16 cellular contexts compared by ENCODE assay signal in genomic region chr2:85468096-85468703, GRCh38. TPM values are rescaled to one million over a fixed set of nuclear protein-coding genes. Genes with fewer than 3 reads are reported as not detected.
A peak's percentile ranks its signal among the peaks of the same experiment; 100 is the strongest.
DNase-seq lines count a peak whose midpoint lies in the region; ATAC-seq, FAIRE-seq and TF ChIP-seq lines count a peak whose summit lies in the region.
"Had no signal": no experiment of that assay in that cellular context is flagged by ENCODE, and none has a peak within 500 bp of the region (broad histone marks: within the 10 kb centered on the region; RNA-seq: fewer than 3 reads in every experiment).

No MANE protein-coding gene starts in this region.

- H3K36me3 ChIP-seq in IMR-90 (ENCODE audit: control insufficient read depth, insufficient read depth, low read length), result no peaks in the 10 kb centered on the region
- H3K36me3 ChIP-seq in K562 (ENCODE audit: control insufficient read depth, insufficient read depth, low read length), result no peaks in the 10 kb centered on the region
- no peaks in the 10 kb centered on the region for H3K36me3 ChIP-seq in HepG2 (replicated peaks in 1 of 2; ENCODE audit: control insufficient read depth in 1 of 2, insufficient read depth in 2 of 2, low read length in 2 of 2)
- H3K36me3 ChIP-seq in stomach, result no peaks in the 10 kb centered on the region
- H3K36me3 ChIP-seq: vagina had no signal

- TF ChIP-seq POLR2A in IMR-90 (IDR thresholded peaks at IDR 0.05; ENCODE audit: low read depth, low read length) (no peak), K562 (conservative IDR thresholded peaks at IDR 0.05) (no peak), HepG2 (IDR thresholded peaks at IDR 0.05; ENCODE audit: insufficient read depth in 1 of 2, low read depth in 2 of 2, low read length in 2 of 2) (no peak), stomach (IDR thresholded peaks at IDR 0.05) (no peak)

- H3K27ac ChIP-seq in IMR-90 (ENCODE audit: insufficient read depth, low read length) (no peak overlapping the region), K562 (ENCODE audit: extremely low read depth, low read depth, low read length) (peak overlapping the region; percentile 31; the same call in 2 of the 3 replicates), HepG2 (ENCODE audit: extremely low read length, insufficient read depth, low read length) (peak overlapping the region; percentile 70), stomach (peak overlapping the region; percentile 57 to 72 (median 66))
- H3K27ac ChIP-seq: vagina had no signal

- peaks cover 4% of the 10 kb centered on the region; the same call in 1 of the 2 replicates for H3K9me1 ChIP-seq in IMR-90 (ENCODE audit: insufficient read depth, low read length)
- no peaks in the 10 kb centered on the region for H3K9me1 ChIP-seq in K562 (ENCODE audit: control insufficient read depth, insufficient read depth, low read length)

- H3K4me1 ChIP-seq in IMR-90 (ENCODE audit: control insufficient read depth, insufficient read depth, low read length) (peaks cover 6% of the 10 kb centered on the region; the same call in 1 of the 2 replicates), K562 (replicated peaks in 1 of 2; ENCODE audit: control insufficient read depth in 2 of 2, insufficient read depth in 2 of 2, low read length in 2 of 2) (peaks cover 5 to 12% of the 10 kb centered on the region in 2 experiments; a peak in 4 of 5 replicates), HepG2 (ENCODE audit: insufficient read depth, low read length) (peaks cover 61% of the 10 kb centered on the region), stomach (peaks cover 16 to 39% (median 34%) of the 10 kb centered on the region in 4 donors)

- CTCF ChIA-PET in IMR-90 (lab: Yijun Ruan, JAX), result no interaction called here
- CTCF ChIA-PET in K562 (lab: Yijun Ruan, JAX; ENCODE audit: low intra/inter-chr PET ratio), result no interaction called here
- CTCF ChIA-PET in HepG2 (lab: Yijun Ruan, JAX; ENCODE audit: low intra/inter-chr PET ratio, low total read pairs), result no interaction called here

- no peak overlapping the region for H2AK9ac ChIP-seq in IMR-90 (replicated peaks; ENCODE audit: low read depth, low read length, poor library complexity)

- peak overlapping the region; percentile 40; the same call in 1 of the 3 replicates for H2BK15ac ChIP-seq in IMR-90 (ENCODE audit: low read depth, low read length)

- no peak overlapping the region for H3K9ac ChIP-seq in IMR-90 (ENCODE audit: low read depth, low read length)
- peak overlapping the region; percentile 4 to 72; a peak in 1 of 4 replicates for H3K9ac ChIP-seq in K562 (ENCODE audit: insufficient read depth in 1 of 2, low read depth in 2 of 2, low read length in 2 of 2)
- H3K9ac ChIP-seq in HepG2 (ENCODE audit: insufficient read depth, low read depth, low read length), result peak overlapping the region; percentile 62

- in situ Hi-C loops in IMR-90 (cut with MboI; ENCODE audit: low sequenced_read_pairs), result no loop called here
- in situ Hi-C loops in K562 (cut with MboI), result no loop called here
- in situ Hi-C loops in HepG2 (cut with HindIII; ENCODE audit: extremely low pct_ligation_motif_present, low pct_unique_long_range_greater_than_20kb), result loop anchor here (5.0 kb wide), 1 partner anchor 46 kb away; no protein-coding TSS in a partner anchor

- peak overlapping the region; percentile 20; the same call in 1 of the 2 replicates for H3K18ac ChIP-seq in IMR-90 (ENCODE audit: low read depth, low read length)

- H3K27me3 ChIP-seq in IMR-90 (ENCODE audit: control insufficient read depth, insufficient read depth, low read length), result no peaks in the 10 kb centered on the region
- no peaks in the 10 kb centered on the region for H3K27me3 ChIP-seq in K562 (ENCODE audit: control insufficient read depth in 2 of 2, insufficient read depth in 2 of 2, low read length in 2 of 2)
- H3K27me3 ChIP-seq in HepG2 (ENCODE audit: control insufficient read depth in 1 of 2, insufficient read depth in 2 of 2, low read length in 2 of 2), result no peaks in the 10 kb centered on the region
- no peaks in the 10 kb centered on the region for H3K27me3 ChIP-seq in stomach
- H3K27me3 ChIP-seq: vagina had no signal

- no peak overlapping the region for H3K23ac ChIP-seq in IMR-90 (ENCODE audit: low read depth, low read length)

- TF ChIP-seq CTCF in IMR-90 (conservative IDR thresholded peaks at IDR 0.05; ENCODE audit: low read depth, low read length), result no peak
- TF ChIP-seq CTCF in K562 (IDR thresholded peaks at IDR 0.05 in 2 of 3, conservative IDR thresholded peaks at IDR 0.05 in 1 of 3; ENCODE audit: insufficient read depth in 2 of 3, low read depth in 1 of 3, low read length in 3 of 3), result no peak
- no peak for TF ChIP-seq CTCF in HepG2 (CRISPR knock-in tag; IDR thresholded peaks at IDR 0.05)
- TF ChIP-seq CTCF in stomach (IDR thresholded peaks at IDR 0.05), result no peak

- TF ChIP-seq RAD21 in IMR-90 (IDR thresholded peaks at IDR 0.05; ENCODE audit: low read length) (no peak), K562 (CRISPR knock-in tag; conservative IDR thresholded peaks at IDR 0.05 in 1 of 2, IDR thresholded peaks at IDR 0.05 in 1 of 2) (no peak), HepG2 (CRISPR knock-in tag; IDR thresholded peaks at IDR 0.05) (no peak)

- peak overlapping the region; percentile 35; the same call in 1 of the 2 replicates for H3K14ac ChIP-seq in IMR-90 (replicated peaks; ENCODE audit: low read depth, low read length)

- H4K5ac ChIP-seq in IMR-90 (ENCODE audit: low read depth, low read length), result no peak overlapping the region; the same call in 1 of the 2 replicates

- no peak for FAIRE-seq in K562 (lab: Jason Lieb, UNC)
- FAIRE-seq in HepG2 (lab: Jason Lieb, UNC), result no peak
- FAIRE-seq: islet of Langerhans had no signal

- 0 out of 2 replicates have a peak overlapping the region, but pooled peaks have one; percentile 22 for H4K91ac ChIP-seq in IMR-90 (ENCODE audit: insufficient read depth, low read depth, low read length)

- H3K56ac ChIP-seq in IMR-90 (ENCODE audit: extremely low read depth, insufficient read depth, low read length), result no peak overlapping the region

- H2BK20ac ChIP-seq in IMR-90 (ENCODE audit: low read depth, low read length), result peak overlapping the region; percentile 23; the same call in 1 of the 2 replicates

- H3K4me2 ChIP-seq in IMR-90 (ENCODE audit: low read depth, low read length) (no peak overlapping the region), K562 (ENCODE audit: insufficient read depth, low read length) (peak overlapping the region; percentile 45; the same call in 1 of the 2 replicates), HepG2 (ENCODE audit: low read depth, low read length) (peak overlapping the region; percentile 70)

- no peak for TF ChIP-seq EP300 in K562 (IDR thresholded peaks at IDR 0.05; ENCODE audit: low read length)
- TF ChIP-seq EP300 in HepG2 (IDR thresholded peaks at IDR 0.05; ENCODE audit: low read depth in 2 of 2, low read length in 2 of 2), result no peak
- no peak for TF ChIP-seq EP300 in HepG2 (CRISPR knock-in tag; IDR thresholded peaks at IDR 0.05; ENCODE audit: borderline replicate concordance)
- no peak for TF ChIP-seq EP300 in stomach (IDR thresholded peaks at IDR 0.05)

- H3K79me2 ChIP-seq in K562 (ENCODE audit: control insufficient read depth, insufficient read depth, low read length) (no peaks in the 10 kb centered on the region), HepG2 (ENCODE audit: insufficient read depth, low read length) (no peaks in the 10 kb centered on the region)

- H2BK120ac ChIP-seq in IMR-90 (ENCODE audit: low read depth, low read length), result peak overlapping the region; percentile 60

- no peak overlapping the region for H2BK5ac ChIP-seq in IMR-90 (ENCODE audit: low read depth, low read length, poor library complexity, severe bottlenecking)

- no TSS peak for BruUV-seq in IMR-90 (replicated peaks; lab: Mats Ljungman, UMichigan)
- BruUV-seq in K562 (replicated peaks; lab: Mats Ljungman, UMichigan), result no TSS peak
- BruUV-seq in HepG2 (replicated peaks; lab: Mats Ljungman, UMichigan), result TSS peak; percentile 68

- no peak overlapping the region; the same call in 1 of the 2 replicates for H2AK5ac ChIP-seq in IMR-90 (ENCODE audit: low read depth, low read length)

- ATAC-seq in IMR-90 (ENCODE audit: low read depth), result no peak; the same call in 1 of the 2 replicates
- ATAC-seq in K562, result peak; percentile 33
- ATAC-seq in HepG2, result peak; percentile 8
- ATAC-seq: effector memory CD8-positive, alpha-beta T cell had no signal

- no peaks in the 10 kb centered on the region for H3K9me3 ChIP-seq in IMR-90 (ENCODE audit: control insufficient read depth, insufficient read depth, low read length)
- no peaks in the 10 kb centered on the region for H3K9me3 ChIP-seq in K562 (replicated peaks; ENCODE audit: control insufficient read depth, insufficient read depth, low read depth, low read length)
- no peaks in the 10 kb centered on the region for H3K9me3 ChIP-seq in HepG2 (ENCODE audit: low read length)
- H3K9me3 ChIP-seq in stomach, result no peaks in the 10 kb centered on the region
- H3K9me3 ChIP-seq: vagina had no signal

- H3K79me1 ChIP-seq in IMR-90 (ENCODE audit: low read depth in 1 of 2, low read length in 2 of 2), result no peaks in the 10 kb centered on the region

- POLR2A ChIA-PET in IMR-90 (lab: Charles Lee; ENCODE audit: unreplicated experiment) (no interaction called here), K562 (lab: Yijun Ruan, JAX) (interaction anchor here (0.7 to 2.5 kb wide), 10 partner anchors 10 to 498 kb away, joined by 3 to 13 read pairs (median 4); partner anchors contain the start of genes MAT2A and RETSAT), HepG2 (lab: Yijun Ruan, JAX) (interaction anchor here (0.6 to 5.7 kb wide), 20 partner anchors 9 to 304 kb away, joined by 3 to 109 read pairs (median 4); partner anchors contain the start of genes C2orf68, ELMOD3, GGCX and MAT2A)

- no peaks in the 10 kb centered on the region for H4K20me1 ChIP-seq in IMR-90 (ENCODE audit: insufficient read depth, low read length)
- no peaks in the 10 kb centered on the region for H4K20me1 ChIP-seq in K562 (replicated peaks; ENCODE audit: control insufficient read depth, insufficient read depth, low read length)
- no peaks in the 10 kb centered on the region for H4K20me1 ChIP-seq in HepG2 (ENCODE audit: insufficient read depth, low read length)

- H4K8ac ChIP-seq in IMR-90 (ENCODE audit: low read depth in 2 of 2, low read length in 2 of 2), result peak overlapping the region in 1 of 2 experiments; percentile 57; a peak in 2 of 4 replicates

- H3K4me3 ChIP-seq in IMR-90 (ENCODE audit: insufficient read depth, low read depth, low read length) (no peak overlapping the region), K562 (no peak overlapping the region), HepG2 (replicated peaks in 1 of 3; ENCODE audit: insufficient read depth in 1 of 3, low read depth in 2 of 3, low read length in 3 of 3) (peak overlapping the region; percentile 14 to 44 (median 29); a peak in 5 of 6 replicates), stomach (no peak overlapping the region)
- H3K4me3 ChIP-seq: vagina had no signal

- DNase-seq in IMR-90 (no peak), K562 (ENCODE audit: extremely low read depth in 1 of 4, low spot score in 3 of 4) (peak in 3 of 4 experiments; percentile 10 to 21 (median 19)), HepG2 (ENCODE audit: low spot score) (peak; percentile 44), stomach (no peak), amygdala (lab: John Stamatoyannopoulos, UW) (no peak), NCI-H1436 treated with DMSO at 0.1 percent for 48 hours (lab: John Stamatoyannopoulos, UW) (no peak)
- DNase-seq in effector CD8-positive, alpha-beta T cell (lab: John Stamatoyannopoulos, UW), result no peak
- DNase-seq: activated effector memory CD4-positive, alpha-beta T cell treated with anti-CD3 and anti-CD28 coated beads, Interleukin-2, amount 50 U/mL, for 16 hours; CD4-positive, CD25-positive, alpha-beta regulatory T cell; effector memory CD8-positive, alpha-beta T cell; naive B cell; NCI-H2029; stimulated activated CD4-positive, alpha-beta T cell treated with anti-CD3 and anti-CD28 coated beads, Interleukin-4, amount 100 ng/mL, for 24 hours had no signal

- H3K4ac ChIP-seq in IMR-90 (ENCODE audit: low read depth, low read length), result peak overlapping the region; percentile 50

- H2AFZ ChIP-seq in IMR-90 (replicated peaks; ENCODE audit: low read length, poor library complexity) (peak overlapping the region; percentile 78), K562 (ENCODE audit: low read depth, low read length) (peak overlapping the region; percentile 63), HepG2 (ENCODE audit: low read length) (peak overlapping the region; percentile 62)

- no CpG with 5 or more reads among the region's 8 CpGs for WGBS in IMR-90 (ENCODE audit: extremely low coverage in 2 of 2, insufficient read length in 1 of 2), 2 experiments
- WGBS in K562 (ENCODE audit: insufficient coverage, low coverage, missing lambda C conversion rate), result 69% methylated on average over 8 of the region's 8 CpGs
- 42% methylated on average over 8 of the region's 8 CpGs for WGBS in HepG2 (ENCODE audit: low lambda C conversion rate)
- WGBS in stomach, 5 donors, result 64 to 76% (median 65%) methylated on average over 8 of the region's 8 CpGs

- dilution Hi-C loops in IMR-90 (cut with HindIII; ENCODE audit: low sequenced_read_pairs, unreplicated experiment), result no loop called here

- intact Hi-C loops in IMR-90 (cut with micrococcal nuclease) (no loop called here), K562 (cut with micrococcal nuclease) (loop anchor here (2.0 kb wide), 1 partner anchor 71 kb away; the partner anchor contains the start of gene MAT2A), HepG2 (cut with micrococcal nuclease; ENCODE audit: unreplicated experiment) (loop anchor here (1.0 to 5.0 kb wide), 2 partner anchors 34 to 47 kb away; no protein-coding TSS in a partner anchor), stomach (cut with DNase I; ENCODE audit: low total_unique reads) (no loop called here)

RNA-seq across cellular contexts. Expression of gene SH2D6, which starts 49.7 kb away (rescaled TPM):
- total RNA-seq in IMR-90 (2012; rRNA removed) (0.36 TPM in 1 of 2 replicates, not detected in the other), K562 (2014; rRNA removed) (0.20 TPM in 1 of 2 replicates, not detected in the other), K562 (2014; rRNA removed; fragmentation: Illumina TruSeq; extraction: Trizol) (0.76 TPM in 1 of 2 replicates, not detected in the other), K562 (2015; rRNA removed; fragmentation: Illumina TruSeq; extraction: Trizol) (0.14 TPM in 1 of 2 replicates, not detected in the other), K562 (2021) (0.33 and 0.36 TPM in 2 replicates), HepG2 (2016; rRNA removed; fragmentation: Illumina TruSeq; extraction: Trizol) (0.11 and 0.29 TPM in 2 replicates), stomach (10 to 100 TPM in 2 of 5 donors, 1 to 10 TPM in 1, not detected in 2; 2.2 to 14.5 (median 13.4) TPM)
- polyA plus RNA-seq in IMR-90 (2012; rRNA removed) (0.32 and 0.37 TPM in 2 replicates), K562 (2011; rRNA removed) (0.34 and 0.46 TPM in 2 replicates), K562 (2014; fragmentation: Illumina TruSeq; extraction: Trizol) (not detected in 2 replicates), K562 (2014; fragmentation: Nextera tagmentation; extraction: Ambion mirVana) (under 1 TPM; 0.07 to 0.21 TPM), K562 (2014; rRNA removed) (0.41 and 1.2 TPM in 2 replicates), HepG2 (2011; rRNA removed) (0.18 and 0.26 TPM in 2 replicates), stomach (1 to 10 TPM; 1.1 to 2.3 (median 1.2) TPM)
- polyA plus RNA-seq in IMR-90 (2012; cell fraction: cytosol; rRNA removed), result 0.16 TPM in 1 of 2 replicates, not detected in the other
- polyA plus RNA-seq in IMR-90 (2012; cell fraction: nucleus; rRNA removed; ENCODE audit: low replicate concordance), result 1.0 and 1.2 TPM in 2 replicates
- total RNA-seq in K562 (2011; cell fraction: chromatin; rRNA removed; ENCODE audit: low replicate concordance), result 0.32 and 1.1 TPM in 2 replicates
- total RNA-seq in K562 (2011; cell fraction: nucleolus; rRNA removed), result 1.7 and 1.8 TPM in 2 replicates
- total RNA-seq in K562 (2011; cell fraction: nucleoplasm; rRNA removed), result 0.73 TPM in 1 of 2 replicates, not detected in the other
- 0.76 TPM in 1 of 2 replicates, not detected in the other for polyA plus RNA-seq in K562 (2011; cell fraction: cytosol; rRNA removed)
- polyA plus RNA-seq in K562 (2011; cell fraction: nucleus; rRNA removed), result 1.1 TPM in 2 replicates
- 0.55 and 1.0 TPM in 2 replicates for polyA plus RNA-seq in K562 (2012)
- polyA minus RNA-seq in K562 (2011; rRNA and poly(A)+ RNA removed), result 0.53 TPM in 1 of 2 replicates, not detected in the other
- not detected in 2 replicates for polyA minus RNA-seq in K562 (2011; cell fraction: cytosol; rRNA and poly(A)+ RNA removed)
- 0.33 and 1.1 TPM in 2 replicates for polyA minus RNA-seq in K562 (2011; cell fraction: nucleus; rRNA and poly(A)+ RNA removed)
- 1.1 and 1.3 TPM in 2 replicates for total RNA-seq in HepG2 (2016; cell fraction: cytosol; rRNA removed; fragmentation: Illumina TruSeq; extraction: Trizol; ENCODE audit: low read depth)
- total RNA-seq in HepG2 (2016; cell fraction: insoluble cytoplasmic fraction; rRNA removed; fragmentation: Illumina TruSeq; extraction: Trizol), result 0.41 TPM in 1 of 2 replicates, not detected in the other
- 1.6 and 1.9 TPM in 2 replicates for total RNA-seq in HepG2 (2016; cell fraction: membrane; rRNA removed; fragmentation: Illumina TruSeq; extraction: Trizol)
- 0.93 and 1.0 TPM in 2 replicates for total RNA-seq in HepG2 (2016; cell fraction: nucleus; rRNA removed; fragmentation: Illumina TruSeq; extraction: Trizol)
- 0.08 and 0.21 TPM in 2 replicates for polyA plus RNA-seq in HepG2 (2011; cell fraction: cytosol; rRNA removed)
- 0.19 and 0.51 TPM in 2 replicates for polyA plus RNA-seq in HepG2 (2011; cell fraction: nucleus; rRNA removed)
- not detected in 2 replicates for polyA plus RNA-seq in HepG2 (2012)
- polyA plus RNA-seq in HepG2 (2016; cell fraction: cytosol; fragmentation: Illumina TruSeq; extraction: Trizol; ENCODE audit: low read depth), result not detected in 2 replicates
- not detected in 2 replicates for polyA plus RNA-seq in HepG2 (2016; cell fraction: insoluble cytoplasmic fraction; fragmentation: Illumina TruSeq; extraction: Trizol; ENCODE audit: low read depth)
- 0.26 and 0.30 TPM in 2 replicates for polyA plus RNA-seq in HepG2 (2016; cell fraction: membrane; fragmentation: Illumina TruSeq; extraction: Trizol; ENCODE audit: low read depth)
- 1.2 TPM in 1 of 2 replicates, not detected in the other for polyA plus RNA-seq in HepG2 (2016; cell fraction: nucleus; fragmentation: Illumina TruSeq; extraction: Trizol; ENCODE audit: insufficient read depth, low read depth)
- polyA minus RNA-seq in HepG2 (2011; rRNA and poly(A)+ RNA removed; ENCODE audit: low replicate concordance), result 0.74 and 1.7 TPM in 2 replicates
- polyA minus RNA-seq in HepG2 (2011; cell fraction: cytosol; rRNA and poly(A)+ RNA removed), result 0.69 and 1.3 TPM in 2 replicates
- 0.77 and 1.6 TPM in 2 replicates for polyA minus RNA-seq in HepG2 (2011; cell fraction: nucleus; rRNA and poly(A)+ RNA removed)
- total RNA-seq: G401, vagina had no signal
- polyA plus RNA-seq: CD4-positive, CD25-positive, alpha-beta regulatory T cell had no signal

RNA-seq across cellular contexts. Expression of gene CAPG, which starts 58.0 kb away (rescaled TPM):
- 53.3 and 79.9 TPM in 2 replicates for total RNA-seq in IMR-90 (2012; rRNA removed)
- polyA plus RNA-seq in IMR-90 (2012; rRNA removed), result 98.3 and 122 TPM in 2 replicates
- polyA plus RNA-seq in IMR-90 (2012; cell fraction: cytosol; rRNA removed), result 106 and 143 TPM in 2 replicates
- 43.3 and 75.0 TPM in 2 replicates for polyA plus RNA-seq in IMR-90 (2012; cell fraction: nucleus; rRNA removed; ENCODE audit: low replicate concordance)
- 12.5 and 27.5 TPM in 2 replicates for total RNA-seq in K562 (2011; cell fraction: chromatin; rRNA removed; ENCODE audit: low replicate concordance)
- total RNA-seq in K562 (2011; cell fraction: nucleolus; rRNA removed), result 22.3 and 22.9 TPM in 2 replicates
- 12.0 and 16.9 TPM in 2 replicates for total RNA-seq in K562 (2011; cell fraction: nucleoplasm; rRNA removed)
- total RNA-seq in K562 (2014; rRNA removed), result 59.5 and 80.5 TPM in 2 replicates
- 18.9 and 25.3 TPM in 2 replicates for total RNA-seq in K562 (2014; rRNA removed; fragmentation: Illumina TruSeq; extraction: Trizol)
- 82.9 and 85.5 TPM in 2 replicates for total RNA-seq in K562 (2015; rRNA removed; fragmentation: Illumina TruSeq; extraction: Trizol)
- total RNA-seq in K562 (2021), result 56.0 and 59.5 TPM in 2 replicates
- polyA plus RNA-seq in K562 (2011; rRNA removed), result 64.7 and 70.7 TPM in 2 replicates
- polyA plus RNA-seq in K562 (2011; cell fraction: cytosol; rRNA removed), result 65.8 and 109 TPM in 2 replicates
- 41.7 and 43.1 TPM in 2 replicates for polyA plus RNA-seq in K562 (2011; cell fraction: nucleus; rRNA removed)
- polyA plus RNA-seq in K562 (2012), result 96.2 and 154 TPM in 2 replicates
- 39.4 and 48.0 TPM in 2 replicates for polyA plus RNA-seq in K562 (2014; fragmentation: Illumina TruSeq; extraction: Trizol)
- polyA plus RNA-seq in K562 (2014; fragmentation: Nextera tagmentation; extraction: Ambion mirVana), result 10 to 100 TPM; 10.6 to 21.7 TPM
- 83.4 and 90.4 TPM in 2 replicates for polyA plus RNA-seq in K562 (2014; rRNA removed)
- polyA minus RNA-seq in K562 (2011; rRNA and poly(A)+ RNA removed), result 14.5 and 26.8 TPM in 2 replicates
- 16.9 and 25.1 TPM in 2 replicates for polyA minus RNA-seq in K562 (2011; cell fraction: cytosol; rRNA and poly(A)+ RNA removed)
- polyA minus RNA-seq in K562 (2011; cell fraction: nucleus; rRNA and poly(A)+ RNA removed), result 11.3 and 15.8 TPM in 2 replicates
- total RNA-seq in HepG2 (2016; rRNA removed; fragmentation: Illumina TruSeq; extraction: Trizol), result 18.2 and 26.5 TPM in 2 replicates
- 3.5 and 5.7 TPM in 2 replicates for total RNA-seq in HepG2 (2016; cell fraction: cytosol; rRNA removed; fragmentation: Illumina TruSeq; extraction: Trizol; ENCODE audit: low read depth)
- total RNA-seq in HepG2 (2016; cell fraction: insoluble cytoplasmic fraction; rRNA removed; fragmentation: Illumina TruSeq; extraction: Trizol), result 22.4 and 25.2 TPM in 2 replicates
- 7.7 TPM in 2 replicates for total RNA-seq in HepG2 (2016; cell fraction: membrane; rRNA removed; fragmentation: Illumina TruSeq; extraction: Trizol)
- total RNA-seq in HepG2 (2016; cell fraction: nucleus; rRNA removed; fragmentation: Illumina TruSeq; extraction: Trizol), result 6.2 and 8.8 TPM in 2 replicates
- 10.6 and 12.7 TPM in 2 replicates for polyA plus RNA-seq in HepG2 (2011; rRNA removed)
- 7.9 and 13.0 TPM in 2 replicates for polyA plus RNA-seq in HepG2 (2011; cell fraction: cytosol; rRNA removed)
- 6.3 and 7.4 TPM in 2 replicates for polyA plus RNA-seq in HepG2 (2011; cell fraction: nucleus; rRNA removed)
- 6.7 and 7.8 TPM in 2 replicates for polyA plus RNA-seq in HepG2 (2012)
- polyA plus RNA-seq in HepG2 (2016; cell fraction: cytosol; fragmentation: Illumina TruSeq; extraction: Trizol; ENCODE audit: low read depth), result 2.9 and 4.2 TPM in 2 replicates
- polyA plus RNA-seq in HepG2 (2016; cell fraction: insoluble cytoplasmic fraction; fragmentation: Illumina TruSeq; extraction: Trizol; ENCODE audit: low read depth), result 18.1 and 22.6 TPM in 2 replicates
- polyA plus RNA-seq in HepG2 (2016; cell fraction: membrane; fragmentation: Illumina TruSeq; extraction: Trizol; ENCODE audit: low read depth), result 3.2 and 4.7 TPM in 2 replicates
- 11.5 and 13.0 TPM in 2 replicates for polyA plus RNA-seq in HepG2 (2016; cell fraction: nucleus; fragmentation: Illumina TruSeq; extraction: Trizol; ENCODE audit: insufficient read depth, low read depth)
- polyA minus RNA-seq in HepG2 (2011; rRNA and poly(A)+ RNA removed; ENCODE audit: low replicate concordance), result 9.5 and 243 TPM in 2 replicates
- 5.7 and 10.2 TPM in 2 replicates for polyA minus RNA-seq in HepG2 (2011; cell fraction: cytosol; rRNA and poly(A)+ RNA removed)
- 3.7 and 5.7 TPM in 2 replicates for polyA minus RNA-seq in HepG2 (2011; cell fraction: nucleus; rRNA and poly(A)+ RNA removed)
- total RNA-seq in stomach, result 100 to 1,000 TPM in 2 of 5 donors, 10 to 100 TPM in 3; 35.0 to 135 (median 50.8) TPM
- 100 to 1,000 TPM; 146 to 350 (median 157) TPM for polyA plus RNA-seq in stomach

Comparison
In these comparisons a context has a peak if more than half of its experiments do, and no peak if none do; other contexts are left out.
1. DNase-seq: peak in K562 (3 of 4) and HepG2 (single experiment); none in IMR-90 (single experiment), stomach (single experiment), effector CD8-positive, alpha-beta T cell (single experiment), amygdala (0 of 56) and NCI-H1436 treated with DMSO at 0.1 percent for 48 hours (single experiment).
2. H3K4me3 ChIP-seq: peak in HepG2 (3 of 3); none in IMR-90 (single experiment), K562 (single experiment) and stomach (0 of 4).
3. intact Hi-C loops: an anchor here in K562 (2.0 kb wide) and HepG2 (1.0 to 5.0 kb wide); none called in IMR-90 and stomach.
4. Peak in every context shown above with its lines, with median percentiles within 50 percentile points of each other: H2AFZ ChIP-seq.